Comparison of ENCODE assay signal across 2 cellular contexts in the genomic region with DNA sequence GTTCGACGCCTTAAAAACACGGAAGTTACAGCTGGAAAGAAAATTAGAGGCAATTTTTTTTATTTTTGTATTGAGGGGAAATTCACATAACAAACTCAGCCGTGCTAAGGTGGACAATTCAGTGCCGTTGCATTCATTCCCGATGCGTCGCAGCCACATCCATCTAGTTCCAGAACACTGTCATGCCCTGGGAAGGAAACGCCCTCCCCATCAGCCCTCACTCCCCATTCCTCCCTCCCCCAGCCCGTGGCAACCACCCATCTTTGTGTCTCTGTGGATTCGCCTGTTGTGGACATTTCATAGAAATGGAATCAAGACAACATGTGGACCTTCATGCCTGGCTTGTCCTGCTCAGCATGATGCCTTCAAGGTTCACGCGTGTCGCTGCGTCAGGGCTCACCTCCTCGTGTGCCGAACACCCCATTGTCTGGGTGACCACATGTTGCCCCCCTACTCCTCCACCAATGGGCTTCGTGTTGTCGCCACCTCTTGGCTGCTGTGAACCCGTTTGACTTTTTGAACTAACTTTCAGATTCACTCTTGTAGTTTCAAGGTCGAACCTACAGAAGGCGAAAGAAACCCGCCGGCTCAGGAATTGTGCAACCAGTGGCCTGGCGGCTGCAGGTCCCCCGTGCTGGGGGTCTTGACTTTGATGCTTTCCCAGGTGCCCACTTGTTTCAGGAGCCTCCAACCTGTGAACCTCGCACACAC.
TF ChIP-seq lines count a peak whose summit lies in the region.

No MANE protein-coding gene starts in this region.

TF ChIP-seq in SK-N-SH, 30 proteins besides CTCF, POLR2A, EP300 and RAD21:
- TF ChIP-seq RXRA (IDR thresholded peaks at IDR 0.05; ENCODE audit: borderline replicate concordance, low read depth) (no peak), RFX5 (IDR thresholded peaks at IDR 0.05; ENCODE audit: low read length) (no peak), NFIC (IDR thresholded peaks at IDR 0.05; ENCODE audit: borderline replicate concordance) (no peak), POLR2AphosphoS5 (IDR thresholded peaks at IDR 0.05; ENCODE audit: low read depth, low read length) (no peak), CHD2 (IDR thresholded peaks at IDR 0.05; ENCODE audit: low read length, partially characterized antibody) (no peak), YY1 (IDR thresholded peaks at IDR 0.05; ENCODE audit: low read depth) (no peak), TAF1 (IDR thresholded peaks at IDR 0.05; ENCODE audit: borderline replicate concordance, low read depth, low read length) (no peak), SIN3A (IDR thresholded peaks at IDR 0.05; ENCODE audit: borderline replicate concordance, low read depth, low read length) (no peak), FOSL2 (IDR thresholded peaks at IDR 0.05; ENCODE audit: borderline replicate concordance, low read depth) (no peak), MXI1 (IDR thresholded peaks at IDR 0.05; ENCODE audit: low read depth, low read length) (no peak), EZH2phosphoT487 (IDR thresholded peaks at IDR 0.05; ENCODE audit: borderline replicate concordance, low read depth) (no peak)
- TF ChIP-seq, protein P1, sequence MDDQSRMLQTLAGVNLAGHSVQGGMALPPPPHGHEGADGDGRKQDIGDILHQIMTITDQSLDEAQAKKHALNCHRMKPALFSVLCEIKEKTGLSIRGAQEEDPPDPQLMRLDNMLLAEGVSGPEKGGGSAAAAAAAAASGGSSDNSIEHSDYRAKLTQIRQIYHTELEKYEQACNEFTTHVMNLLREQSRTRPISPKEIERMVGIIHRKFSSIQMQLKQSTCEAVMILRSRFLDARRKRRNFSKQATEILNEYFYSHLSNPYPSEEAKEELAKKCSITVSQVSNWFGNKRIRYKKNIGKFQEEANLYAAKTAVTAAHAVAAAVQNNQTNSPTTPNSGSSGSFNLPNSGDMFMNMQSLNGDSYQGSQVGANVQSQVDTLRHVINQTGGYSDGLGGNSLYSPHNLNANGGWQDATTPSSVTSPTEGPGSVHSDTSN (IDR thresholded peaks at IDR 0.05): no peak
- TF ChIP-seq, protein P2, sequence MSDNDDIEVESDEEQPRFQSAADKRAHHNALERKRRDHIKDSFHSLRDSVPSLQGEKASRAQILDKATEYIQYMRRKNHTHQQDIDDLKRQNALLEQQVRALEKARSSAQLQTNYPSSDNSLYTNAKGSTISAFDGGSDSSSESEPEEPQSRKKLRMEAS (IDR thresholded peaks at IDR 0.05; ENCODE audit: low read depth): no peak
- TF ChIP-seq, protein P3, sequence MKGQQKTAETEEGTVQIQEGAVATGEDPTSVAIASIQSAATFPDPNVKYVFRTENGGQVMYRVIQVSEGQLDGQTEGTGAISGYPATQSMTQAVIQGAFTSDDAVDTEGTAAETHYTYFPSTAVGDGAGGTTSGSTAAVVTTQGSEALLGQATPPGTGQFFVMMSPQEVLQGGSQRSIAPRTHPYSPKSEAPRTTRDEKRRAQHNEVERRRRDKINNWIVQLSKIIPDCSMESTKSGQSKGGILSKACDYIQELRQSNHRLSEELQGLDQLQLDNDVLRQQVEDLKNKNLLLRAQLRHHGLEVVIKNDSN (IDR thresholded peaks at IDR 0.05; ENCODE audit: borderline replicate concordance, low read depth): no peak

TF ChIP-seq in SK-N-SH treated with all-trans-retinoic acid at 6 μM for 48 hours, 23 proteins besides CTCF, POLR2A, EP300 and RAD21:
- no peak for TF ChIP-seq ESRRG (CRISPR knock-in tag; IDR thresholded peaks at IDR 0.05)
- no peak for TF ChIP-seq ZNF8 (CRISPR knock-in tag; IDR thresholded peaks at IDR 0.05)
- TF ChIP-seq TOX (CRISPR knock-in tag; IDR thresholded peaks at IDR 0.05; ENCODE audit: borderline replicate concordance): no peak
